ENCODE assay signal across 15 cellular contexts in the genomic region with DNA sequence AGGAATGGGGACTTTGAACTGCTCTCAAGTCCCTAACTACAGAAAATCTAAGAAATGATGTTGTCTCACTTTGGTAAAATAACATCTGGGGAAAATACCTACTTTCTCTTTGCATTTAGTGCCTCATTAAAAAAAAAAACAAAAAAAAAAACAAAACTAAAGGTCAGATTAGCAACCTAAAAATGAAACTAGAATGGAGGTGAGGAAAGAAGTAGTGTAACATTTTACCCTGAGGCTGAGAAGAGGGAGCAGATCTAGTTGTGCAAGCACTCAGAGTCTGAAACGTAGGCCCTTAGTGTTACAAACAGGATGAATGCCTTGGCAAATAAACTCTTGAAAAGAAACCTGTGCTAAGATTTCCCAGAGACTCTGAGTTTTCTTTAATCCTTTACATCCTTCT. TPM values are rescaled to one million over a fixed set of nuclear protein-coding genes. Genes with fewer than 3 reads are reported as not detected.
DNase-seq lines count a peak whose midpoint lies in the region; ATAC-seq lines count a peak whose summit lies in the region.
"Had no signal": no experiment of that assay in that cellular context is flagged by ENCODE, and none has a peak within 500 bp of the region (broad histone marks: within the 10 kb centered on the region; RNA-seq: fewer than 3 reads in every experiment).

No MANE protein-coding gene starts in this region.

- no peaks in the 10 kb centered on the region for H3K9me3 Mint-ChIP-seq in CD4-positive, CD25-positive, alpha-beta regulatory T cell
- no peaks in the 10 kb centered on the region for H3K9me3 Mint-ChIP-seq in activated T-helper 1 cell treated with anti-CD3 and anti-CD28 coated beads, Interleukin-12 subunit alpha, Interleukin-12 subunit beta, Interleukin-2, Interleukin-4 antibody, amounts not matched to agents 30 ng/mL and 10 ng/mL and 1 ng/mL, durations not matched to agents 14 hours and 24 hours and 36 hours
- H3K9me3 Mint-ChIP-seq: dendritic cell treated with granulocyte-macrophage colony-stimulating factor and Interleukin-4, amounts not matched to agents 40 ng/mL and 50 ng/mL, for 4 days had no signal

- H3K36me3 Mint-ChIP-seq in CD4-positive, CD25-positive, alpha-beta regulatory T cell: no peaks in the 10 kb centered on the region
- H3K36me3 Mint-ChIP-seq in activated T-helper 1 cell treated with anti-CD3 and anti-CD28 coated beads, Interleukin-12 subunit alpha, Interleukin-12 subunit beta, Interleukin-2, Interleukin-4 antibody, amounts not matched to agents 30 ng/mL and 10 ng/mL and 1 ng/mL, durations not matched to agents 14 hours and 24 hours and 36 hours (ENCODE audit: low read depth): no peaks in the 10 kb centered on the region

- H3K27ac ChIP-seq in CD4-positive, CD25-positive, alpha-beta regulatory T cell (ENCODE audit: insufficient read depth, low read length, poor library complexity, severe bottlenecking): peak overlapping the region; percentile 74

- peaks cover 42% of the 10 kb centered on the region for H3K4me1 ChIP-seq in CD4-positive, CD25-positive, alpha-beta regulatory T cell (ENCODE audit: control insufficient read depth, insufficient read depth, low read length, poor library complexity, severe bottlenecking)

- peak in 2 of 3 donors; percentile 24 to 66 for DNase-seq in CD4-positive, CD25-positive, alpha-beta regulatory T cell
- DNase-seq in activated T-helper 1 cell treated with anti-CD3 and anti-CD28 coated beads, Interleukin-12 subunit alpha, Interleukin-12 subunit beta, Interleukin-2, Interleukin-4 antibody, amounts not matched to agents 30 ng/mL and 10 ng/mL and 1 ng/mL, durations not matched to agents 14 hours and 24 hours and 36 hours (ENCODE audit: low spot score): no peak
- DNase-seq in LoVo (ENCODE audit: low spot score) (no peak), NCI-H2081 treated with DMSO at 0.1 percent for 48 hours (lab: John Stamatoyannopoulos, UW) (no peak), D341Med (ENCODE audit: low spot score) (no peak), NCI-H1694 treated with DMSO at 0.1 percent for 48 hours (lab: John Stamatoyannopoulos, UW) (no peak)
- DNase-seq: C1 segment of cervical spinal cord, heart right ventricle, NCI-H748 treated with DMSO at 0.1 percent for 48 hours had no signal

- intact Hi-C loops in activated T-helper 1 cell treated with anti-CD3 and anti-CD28 coated beads, Interleukin-12 subunit alpha, Interleukin-12 subunit beta, Interleukin-2, Interleukin-4 antibody, amounts not matched to agents 30 ng/mL and 10 ng/mL and 1 ng/mL, durations not matched to agents 14 hours and 24 hours and 36 hours (cut with micrococcal nuclease): loop anchor here (1.0 to 10.0 kb wide), 4 partner anchors 10 to 467 kb away; no protein-coding TSS in a partner anchor

- H3K4me3 Mint-ChIP-seq in CD4-positive, CD25-positive, alpha-beta regulatory T cell: peak overlapping the region in 3 of 4 donors; percentile 15 to 69 (median 67)
- H3K4me3 Mint-ChIP-seq in activated T-helper 1 cell treated with anti-CD3 and anti-CD28 coated beads, Interleukin-12 subunit alpha, Interleukin-12 subunit beta, Interleukin-2, Interleukin-4 antibody, amounts not matched to agents 30 ng/mL and 10 ng/mL and 1 ng/mL, durations not matched to agents 14 hours and 24 hours and 36 hours: peak overlapping the region; percentile 4
- H3K4me3 Mint-ChIP-seq: dendritic cell treated with granulocyte-macrophage colony-stimulating factor and Interleukin-4, amounts not matched to agents 40 ng/mL and 50 ng/mL, for 4 days had no signal

- H3K4me3 ChIP-seq in CD4-positive, CD25-positive, alpha-beta regulatory T cell (ENCODE audit: low read depth, low read length): peak overlapping the region; percentile 56
- H3K4me3 ChIP-seq: heart right ventricle had no signal

- H3K27me3 ChIP-seq in CD4-positive, CD25-positive, alpha-beta regulatory T cell (ENCODE audit: control insufficient read depth, insufficient read depth, low read length): no peaks in the 10 kb centered on the region

- no peaks in the 10 kb centered on the region for H3K9me3 ChIP-seq in CD4-positive, CD25-positive, alpha-beta regulatory T cell (ENCODE audit: control insufficient read depth in 2 of 2, low read length in 2 of 2)
- H3K9me3 ChIP-seq: heart right ventricle had no signal

- peak overlapping the region; percentile 89 to 94 (median 89) for H3K27ac Mint-ChIP-seq in CD4-positive, CD25-positive, alpha-beta regulatory T cell
- H3K27ac Mint-ChIP-seq in activated T-helper 1 cell treated with anti-CD3 and anti-CD28 coated beads, Interleukin-12 subunit alpha, Interleukin-12 subunit beta, Interleukin-2, Interleukin-4 antibody, amounts not matched to agents 30 ng/mL and 10 ng/mL and 1 ng/mL, durations not matched to agents 14 hours and 24 hours and 36 hours: peak overlapping the region; percentile 89
- H3K27ac Mint-ChIP-seq: dendritic cell treated with granulocyte-macrophage colony-stimulating factor and Interleukin-4, amounts not matched to agents 40 ng/mL and 50 ng/mL, for 4 days had no signal

- ATAC-seq in CD4-positive, CD25-positive, alpha-beta regulatory T cell (ENCODE audit: low read depth in 2 of 2): peak in 1 of 2 donors; percentile 38
- ATAC-seq in GM18868 (IDR thresholded peaks at IDR 0.05; ENCODE audit: unreplicated experiment) (peak; percentile 64), HG02759 (IDR thresholded peaks at IDR 0.05; ENCODE audit: unreplicated experiment) (peak; percentile 62)
- ATAC-seq: heart right ventricle, sciatic nerve had no signal

- H3K36me3 ChIP-seq in CD4-positive, CD25-positive, alpha-beta regulatory T cell (ENCODE audit: control insufficient read depth, insufficient read depth, low read length): no peaks in the 10 kb centered on the region
- H3K36me3 ChIP-seq: heart right ventricle had no signal

- H3K4me1 Mint-ChIP-seq in CD4-positive, CD25-positive, alpha-beta regulatory T cell: peaks cover 20 to 57% (median 32%) of the 10 kb centered on the region in 4 donors
- H3K4me1 Mint-ChIP-seq in activated T-helper 1 cell treated with anti-CD3 and anti-CD28 coated beads, Interleukin-12 subunit alpha, Interleukin-12 subunit beta, Interleukin-2, Interleukin-4 antibody, amounts not matched to agents 30 ng/mL and 10 ng/mL and 1 ng/mL, durations not matched to agents 14 hours and 24 hours and 36 hours (ENCODE audit: low read depth): peaks cover 59% of the 10 kb centered on the region

- H3K27me3 Mint-ChIP-seq in CD4-positive, CD25-positive, alpha-beta regulatory T cell: no peaks in the 10 kb centered on the region
- no peaks in the 10 kb centered on the region for H3K27me3 Mint-ChIP-seq in activated T-helper 1 cell treated with anti-CD3 and anti-CD28 coated beads, Interleukin-12 subunit alpha, Interleukin-12 subunit beta, Interleukin-2, Interleukin-4 antibody, amounts not matched to agents 30 ng/mL and 10 ng/mL and 1 ng/mL, durations not matched to agents 14 hours and 24 hours and 36 hours (ENCODE audit: insufficient read depth)
- H3K27me3 Mint-ChIP-seq: dendritic cell treated with granulocyte-macrophage colony-stimulating factor and Interleukin-4, amounts not matched to agents 40 ng/mL and 50 ng/mL, for 4 days had no signal

RNA-seq across cellular contexts. Expression of a gene that starts 56.0 kb away (rescaled TPM):
- not detected for total RNA-seq in CD4-positive, CD25-positive, alpha-beta regulatory T cell
- polyA plus RNA-seq in CD4-positive, CD25-positive, alpha-beta regulatory T cell: not detected
- not detected in 2 replicates for total RNA-seq in activated T-helper 1 cell treated with anti-CD3 and anti-CD28 coated beads, Interleukin-12 subunit alpha, Interleukin-12 subunit beta, Interleukin-2, Interleukin-4 antibody, amounts not matched to agents 30 ng/mL and 10 ng/mL and 1 ng/mL, durations not matched to agents 14 hours and 24 hours and 36 hours
- total RNA-seq: heart right ventricle, LHCN-M2, mesenteric fat pad, sciatic nerve had no signal
- polyA plus RNA-seq: heart right ventricle had no signal

RNA-seq across cellular contexts. Expression of a gene that starts 59.9 kb away (rescaled TPM):
- total RNA-seq in CD4-positive, CD25-positive, alpha-beta regulatory T cell: 24.0 TPM
- 10 to 100 TPM in 2 of 4 donors, 1 to 10 TPM in 2; 7.6 to 25.0 (median 14.3) TPM for polyA plus RNA-seq in CD4-positive, CD25-positive, alpha-beta regulatory T cell
- total RNA-seq in activated T-helper 1 cell treated with anti-CD3 and anti-CD28 coated beads, Interleukin-12 subunit alpha, Interleukin-12 subunit beta, Interleukin-2, Interleukin-4 antibody, amounts not matched to agents 30 ng/mL and 10 ng/mL and 1 ng/mL, durations not matched to agents 14 hours and 24 hours and 36 hours: 261 and 272 TPM in 2 replicates
- total RNA-seq: LHCN-M2, mesenteric fat pad had no signal

Comparison
In these comparisons a context has a peak if more than half of its experiments do, and no peak if none do; other contexts are left out.
1. DNase-seq: peak in CD4-positive, CD25-positive, alpha-beta regulatory T cell (2 of 3); none in activated T-helper 1 cell treated with anti-CD3 and anti-CD28 coated beads, Interleukin-12 subunit alpha, Interleukin-12 subunit beta, Interleukin-2, Interleukin-4 antibody, amounts not matched to agents 30 ng/mL and 10 ng/mL and 1 ng/mL, durations not matched to agents 14 hours and 24 hours and 36 hours (single experiment), LoVo (single experiment), NCI-H2081 treated with DMSO at 0.1 percent for 48 hours (single experiment), D341Med (single experiment) and NCI-H1694 treated with DMSO at 0.1 percent for 48 hours (single experiment).
2. RNA of a gene that starts 59.9 kb away (total RNA-seq): 261 to 272 TPM in activated T-helper 1 cell treated with anti-CD3 and anti-CD28 coated beads, Interleukin-12 subunit alpha, Interleukin-12 subunit beta, Interleukin-2, Interleukin-4 antibody, amounts not matched to agents 30 ng/mL and 10 ng/mL and 1 ng/mL, durations not matched to agents 14 hours and 24 hours and 36 hours; 24.0 TPM in CD4-positive, CD25-positive, alpha-beta regulatory T cell (single experiment); every median in the first group is over 10 times any median in the second.